Comparison of ENCODE assay signal across 1 cellular context in genomic region chr12:123041042-123041531, GRCh38.
TF ChIP-seq lines count a peak whose summit lies in the region.

No MANE protein-coding gene starts in this region.

TF ChIP-seq in HEK293, 187 proteins besides CTCF, POLR2A, EP300 and RAD21 (continued from another document):
- no peak for TF ChIP-seq ZNF658 (tag by site-specific recombination; IDR thresholded peaks at IDR 0.05)
- no peak for TF ChIP-seq PRDM2 (tag by site-specific recombination; IDR thresholded peaks at IDR 0.05; ENCODE audit: borderline replicate concordance)
- TF ChIP-seq ZIC2 (tag by site-specific recombination; IDR thresholded peaks at IDR 0.05) = peak; percentile 55
- TF ChIP-seq ZSCAN23 (tag by site-specific recombination; IDR thresholded peaks at IDR 0.05) = no peak
- no peak for TF ChIP-seq ZNF621 (tag by site-specific recombination; IDR thresholded peaks at IDR 0.05)
- TF ChIP-seq GLI4 (tag by site-specific recombination; IDR thresholded peaks at IDR 0.05) = no peak
- peak; percentile 51; the same call in 1 of the 2 replicates for TF ChIP-seq SCRT2 (tag by site-specific recombination; IDR thresholded peaks at IDR 0.05)
- TF ChIP-seq ZNF324 (tag by site-specific recombination; IDR thresholded peaks at IDR 0.05) = no peak
TF ChIP-seq in HEK293: peak in this region for 5.
